Comparison of ENCODE assay signal across 8 cellular contexts in genomic region chr2:73262691-73263429, GRCh38. TPM values are rescaled to one million over a fixed set of nuclear protein-coding genes. Genes with fewer than 3 reads are reported as not detected.
"Had no signal": no experiment of that assay in that cellular context is flagged by ENCODE, and none has a peak within 500 bp of the region (broad histone marks: within the 10 kb centered on the region; RNA-seq: fewer than 3 reads in every experiment).

No MANE protein-coding gene starts in this region.

RNA-seq across cellular contexts. Expression of gene EGR4, which starts 30.5 kb away (rescaled TPM):
- total RNA-seq: LHCN-M2, NCI-H460, OCI-LY7, PC-9, Right ventricle myocardium inferior, RPMI7951, SJCRH30, SK-MEL-5 had no signal
